ENCODE assay signal across 11 cellular contexts in genomic region chr1:34500451-34500850, GRCh38.
DNase-seq lines count a peak whose midpoint lies in the region; ATAC-seq and TF ChIP-seq lines count a peak whose summit lies in the region.
"Had no signal": no experiment of that assay in that cellular context is flagged by ENCODE, and none has a peak within 500 bp of the region (broad histone marks: within the 10 kb centered on the region; RNA-seq: fewer than 3 reads in every experiment).

No MANE protein-coding gene starts in this region.

- no peak overlapping the region for H3K4me3 Mint-ChIP-seq in stimulated activated naive CD8-positive, alpha-beta T cell treated with anti-CD3 and anti-CD28 coated beads, Interleukin-15, amount 100 ng/mL, for 72 hours
- H3K4me3 Mint-ChIP-seq in T-helper 17 cell, result no peak overlapping the region
- H3K4me3 Mint-ChIP-seq: nephron had no signal

- H3K27me3 ChIP-seq in SJCRH30 (no peaks in the 10 kb centered on the region), right cardiac atrium (ENCODE audit: control insufficient read depth, insufficient read depth) (no peaks in the 10 kb centered on the region)

- no peaks in the 10 kb centered on the region for H3K9me3 Mint-ChIP-seq in stimulated activated naive CD8-positive, alpha-beta T cell treated with anti-CD3 and anti-CD28 coated beads, Interleukin-15, amount 100 ng/mL, for 72 hours
- H3K9me3 Mint-ChIP-seq: nephron had no signal

- H3K4me3 ChIP-seq in SJCRH30 (no peak overlapping the region), right cardiac atrium (ENCODE audit: low read length) (no peak overlapping the region)

- no peak overlapping the region for H3K27ac ChIP-seq in SJCRH30
- no peak overlapping the region for H3K27ac ChIP-seq in right cardiac atrium (ENCODE audit: low read length)

- no peaks in the 10 kb centered on the region for H3K36me3 Mint-ChIP-seq in T-helper 17 cell (ENCODE audit: low read depth)

- no peak overlapping the region for H3K27ac Mint-ChIP-seq in stimulated activated naive CD8-positive, alpha-beta T cell treated with anti-CD3 and anti-CD28 coated beads, Interleukin-15, amount 100 ng/mL, for 72 hours
- no peak overlapping the region for H3K27ac Mint-ChIP-seq in T-helper 17 cell
- H3K27ac Mint-ChIP-seq: nephron had no signal

- intact Hi-C loops in right cardiac atrium (cut with DNase I), result no loop called here

- peak; percentile 13 for DNase-seq in stimulated activated naive CD8-positive, alpha-beta T cell treated with anti-CD3 and anti-CD28 coated beads, Interleukin-15, Interleukin-2, amounts not matched to agents 100 U/mL and 50 U/mL, for 24 hours
- no peak for DNase-seq in stimulated activated naive CD8-positive, alpha-beta T cell treated with anti-CD3 and anti-CD28 coated beads, Interleukin-15, amount 100 ng/mL, for 72 hours
- DNase-seq in SJCRH30, result peak; percentile 57 to 67
- peak in 2 of 3 donors; percentile 16 to 67 for DNase-seq in right cardiac atrium
- DNase-seq in G401 (ENCODE audit: low spot score), result no peak
- no peak for DNase-seq in omental fat pad (ENCODE audit: low spot score)
- DNase-seq in T-helper 17 cell, result no peak
- DNase-seq: NCI-H2081 treated with DMSO at 0.1 percent for 48 hours had no signal

- no peak for TF ChIP-seq CTCF in omental fat pad (IDR thresholded peaks at IDR 0.05)

- H3K9me3 ChIP-seq in SJCRH30 (replicated peaks), result no peaks in the 10 kb centered on the region
- H3K9me3 ChIP-seq in right cardiac atrium (ENCODE audit: control insufficient read depth, low read length), result no peaks in the 10 kb centered on the region
- no peaks in the 10 kb centered on the region for H3K9me3 ChIP-seq in T-helper 17 cell (ENCODE audit: control insufficient read depth, low read length, poor library complexity, severe bottlenecking)
- H3K9me3 ChIP-seq: Caco-2 had no signal

- no peaks in the 10 kb centered on the region for H3K36me3 ChIP-seq in SJCRH30

- H3K4me1 Mint-ChIP-seq in stimulated activated naive CD8-positive, alpha-beta T cell treated with anti-CD3 and anti-CD28 coated beads, Interleukin-15, amount 100 ng/mL, for 72 hours, result no peaks in the 10 kb centered on the region
- H3K4me1 Mint-ChIP-seq in T-helper 17 cell, result no peaks in the 10 kb centered on the region
- H3K4me1 Mint-ChIP-seq: nephron had no signal

- in situ Hi-C loops in G401 (cut with HindIII; ENCODE audit: low sequenced_read_pairs), result no loop called here

- H3K27me3 Mint-ChIP-seq in stimulated activated naive CD8-positive, alpha-beta T cell treated with anti-CD3 and anti-CD28 coated beads, Interleukin-15, amount 100 ng/mL, for 72 hours, result no peaks in the 10 kb centered on the region
- H3K27me3 Mint-ChIP-seq in T-helper 17 cell, result peaks cover 23% of the 10 kb centered on the region

- H3K4me1 ChIP-seq in SJCRH30 (no peaks in the 10 kb centered on the region), right cardiac atrium (ENCODE audit: control insufficient read depth, insufficient read depth, low read length) (no peaks in the 10 kb centered on the region)
- H3K4me1 ChIP-seq: Caco-2 had no signal

- 4% methylated on average over 6 of the region's 6 CpGs for WGBS in right cardiac atrium

- no peak for ATAC-seq in stimulated activated naive CD8-positive, alpha-beta T cell treated with anti-CD3 and anti-CD28 coated beads, Interleukin-15, Interleukin-2, amounts not matched to agents 100 U/mL and 50 U/mL, for 24 hours
- ATAC-seq in stimulated activated naive CD8-positive, alpha-beta T cell treated with anti-CD3 and anti-CD28 coated beads, Interleukin-15, amount 100 ng/mL, for 72 hours, result no peak
- ATAC-seq in right cardiac atrium (peak in 1 of 2 donors; percentile 45), omental fat pad (ENCODE audit: low FRiP score) (no peak), T-helper 17 cell (no peak), HG02981 (IDR thresholded peaks at IDR 0.05; ENCODE audit: unreplicated experiment) (no peak)

Comparison
In these comparisons a context has a peak if more than half of its experiments do, and no peak if none do; other contexts are left out.
1. DNase-seq: peak in stimulated activated naive CD8-positive, alpha-beta T cell treated with anti-CD3 and anti-CD28 coated beads, Interleukin-15, Interleukin-2, amounts not matched to agents 100 U/mL and 50 U/mL, for 24 hours (single experiment), SJCRH30 (2 of 2) and right cardiac atrium (2 of 3); none in stimulated activated naive CD8-positive, alpha-beta T cell treated with anti-CD3 and anti-CD28 coated beads, Interleukin-15, amount 100 ng/mL, for 72 hours (0 of 2), G401 (single experiment), omental fat pad (single experiment) and T-helper 17 cell (0 of 3).